In genomic region chr1:150051089-150051373, GRCh38 we compare ENCODE assay signal across 10 cellular contexts. TPM values are rescaled to one million over a fixed set of nuclear protein-coding genes. Genes with fewer than 3 reads are reported as not detected.
DNase-seq lines count a peak whose midpoint lies in the region; ATAC-seq and TF ChIP-seq lines count a peak whose summit lies in the region.
"Had no signal": no experiment of that assay in that cellular context is flagged by ENCODE, and none has a peak within 500 bp of the region (broad histone marks: within the 10 kb centered on the region; RNA-seq: fewer than 3 reads in every experiment).

No MANE protein-coding gene starts in this region.

- H3K79me2 ChIP-seq in KMS-11 (ENCODE audit: insufficient read depth, low read depth), result no peaks in the 10 kb centered on the region

- H3K9ac ChIP-seq in BLaER1 treated with 17β-estradiol and CSF1 and Interleukin-3, amounts not matched to agents 10 nM and 100 nM, result no peak overlapping the region
- H3K9ac ChIP-seq in KMS-11 (no peak overlapping the region), iPS-20b (ENCODE audit: low read depth, low read length) (peak overlapping the region; percentile 15; the same call in 1 of the 2 replicates)

- H4K20me1 ChIP-seq in BLaER1 treated with 17β-estradiol and CSF1 and Interleukin-3, amounts not matched to agents 10 nM and 100 nM, result no peaks in the 10 kb centered on the region
- H4K20me1 ChIP-seq in KMS-11 (ENCODE audit: insufficient read depth), result no peaks in the 10 kb centered on the region

- H2AFZ ChIP-seq in KMS-11 (ENCODE audit: low read depth), result peak overlapping the region; percentile 11; the same call in 1 of the 2 replicates

- DNase-seq in right lobe of liver (peak; percentile 35 to 72 (median 68)), iPS-NIHi7 (ENCODE audit: extremely low spot score) (no peak)
- DNase-seq: GF-D8 had no signal

- no peak overlapping the region for H3K4me3 ChIP-seq in BLaER1 treated with 17β-estradiol and CSF1 and Interleukin-3, amounts not matched to agents 10 nM and 100 nM
- H3K4me3 ChIP-seq in KMS-11 (IDR thresholded peaks at IDR 0.05; ENCODE audit: insufficient read depth, low read depth, low read length) (no peak overlapping the region), iPS-20b (ENCODE audit: low read length) (no peak overlapping the region), right lobe of liver (peak overlapping the region in 2 of 3 donors; percentile 34 to 45)
- H3K4me3 ChIP-seq: A549 had no signal

- TF ChIP-seq CTCF in KMS-11 (conservative IDR thresholded peaks at IDR 0.05; ENCODE audit: low read depth, low read length), result no peak; the same call in 1 of the 2 replicates
- TF ChIP-seq CTCF in right lobe of liver (IDR thresholded peaks at IDR 0.05), result no peak

- H3K4me2 ChIP-seq in BLaER1 treated with 17β-estradiol and CSF1 and Interleukin-3, amounts not matched to agents 10 nM and 100 nM, result peak overlapping the region in 9 of 11 experiments; percentile 10 to 53 (median 31); a peak in 9 of 22 replicates
- H3K4me2 ChIP-seq in KMS-11, result peak overlapping the region; percentile 5; the same call in 1 of the 2 replicates
- H3K4me2 ChIP-seq: A549 had no signal

- peaks cover 0 to 5% (median 0%) of the 10 kb centered on the region in 11 experiments; a peak in 2 of 22 replicates for H3K9me3 ChIP-seq in BLaER1 treated with 17β-estradiol and CSF1 and Interleukin-3, amounts not matched to agents 10 nM and 100 nM (replicated peaks in 1 of 11)
- H3K9me3 ChIP-seq in iPS-20b (ENCODE audit: insufficient read depth, low read depth, low read length), result no peaks in the 10 kb centered on the region
- no peaks in the 10 kb centered on the region for H3K9me3 ChIP-seq in right lobe of liver
- H3K9me3 ChIP-seq: A549, BE2C had no signal

- WGBS in right lobe of liver (ENCODE audit: insufficient coverage, low coverage, low lambda C conversion rate, missing lambda C conversion rate), result 9% methylated on average over 7 of the region's 7 CpGs

- intact Hi-C loops in right lobe of liver (cut with DNase I), result loop anchor here in 1 of 2 donors (10.0 kb wide), 1 partner anchor 86 kb away; no protein-coding TSS in a partner anchor

- H3K27me3 ChIP-seq in BLaER1 treated with 17β-estradiol and CSF1 and Interleukin-3, amounts not matched to agents 10 nM and 100 nM, result no peaks in the 10 kb centered on the region
- H3K27me3 ChIP-seq in KMS-11 (ENCODE audit: insufficient read depth, low read depth), result no peaks in the 10 kb centered on the region
- no peaks in the 10 kb centered on the region for H3K27me3 ChIP-seq in iPS-20b (ENCODE audit: insufficient read depth, low read length)
- H3K27me3 ChIP-seq in right lobe of liver, result no peaks in the 10 kb centered on the region
- H3K27me3 ChIP-seq: BE2C had no signal

- no peak for TF ChIP-seq POLR2A in right lobe of liver (IDR thresholded peaks at IDR 0.05)

- H3K36me3 ChIP-seq in BLaER1 treated with 17β-estradiol and CSF1 and Interleukin-3, amounts not matched to agents 10 nM and 100 nM, result no peaks in the 10 kb centered on the region
- H3K36me3 ChIP-seq in KMS-11 (ENCODE audit: insufficient read depth) (no peaks in the 10 kb centered on the region), iPS-20b (ENCODE audit: insufficient read depth, low read depth, low read length) (no peaks in the 10 kb centered on the region), right lobe of liver (no peaks in the 10 kb centered on the region)
- H3K36me3 ChIP-seq: BE2C had no signal

- H3K27ac ChIP-seq in BLaER1 treated with 17β-estradiol and CSF1 and Interleukin-3, amounts not matched to agents 10 nM and 100 nM, result no peak overlapping the region
- no peak overlapping the region for H3K27ac ChIP-seq in KMS-11
- H3K27ac ChIP-seq in iPS-20b (ENCODE audit: low read length), result no peak overlapping the region
- H3K27ac ChIP-seq in right lobe of liver, result peak overlapping the region; percentile 13 to 85 (median 53)
- H3K27ac ChIP-seq: A549 had no signal

- ATAC-seq in right lobe of liver, result peak; percentile 54 to 80 (median 70)
- no peak for ATAC-seq in GM21717 (IDR thresholded peaks at IDR 0.05; ENCODE audit: unreplicated experiment)
- ATAC-seq in HG03025 (IDR thresholded peaks at IDR 0.05; ENCODE audit: low FRiP score, unreplicated experiment), result no peak

- peaks cover 17 to 47% (median 35%) of the 10 kb centered on the region in 10 experiments for H3K4me1 ChIP-seq in BLaER1 treated with 17β-estradiol and CSF1 and Interleukin-3, amounts not matched to agents 10 nM and 100 nM
- peaks cover 15% of the 10 kb centered on the region for H3K4me1 ChIP-seq in KMS-11 (ENCODE audit: low read depth, poor library complexity, severe bottlenecking)
- H3K4me1 ChIP-seq in iPS-20b (ENCODE audit: insufficient read depth, low read length), result peaks cover 4% of the 10 kb centered on the region
- peaks cover 0 to 6% (median 0%) of the 10 kb centered on the region in 4 donors for H3K4me1 ChIP-seq in right lobe of liver
- H3K4me1 ChIP-seq: BE2C had no signal

RNA-seq across cellular contexts. Expression of gene VPS45, which starts 16.5 kb away (rescaled TPM):
- 10 to 100 TPM; 12.5 to 18.2 (median 14.7) TPM for total RNA-seq in right lobe of liver

RNA-seq across cellular contexts. Expression of gene OTUD7B, which starts 40.5 kb away (rescaled TPM):
- total RNA-seq in right lobe of liver, result 10 to 100 TPM in 5 of 6 experiments, 1 to 10 TPM in 1; 9.1 to 22.3 (median 16.8) TPM

Comparison
In these comparisons a context has a peak if more than half of its experiments do, and no peak if none do; other contexts are left out.
1. H3K27ac ChIP-seq: peak in right lobe of liver (3 of 3); none in BLaER1 treated with 17β-estradiol and CSF1 and Interleukin-3, amounts not matched to agents 10 nM and 100 nM (0 of 11), KMS-11 (single experiment) and iPS-20b (single experiment).
2. H3K4me3 ChIP-seq: peak in right lobe of liver (2 of 3); none in BLaER1 treated with 17β-estradiol and CSF1 and Interleukin-3, amounts not matched to agents 10 nM and 100 nM (0 of 10), KMS-11 (single experiment) and iPS-20b (single experiment).
3. ATAC-seq: peak in right lobe of liver (4 of 4); none in GM21717 (single experiment) and HG03025 (single experiment).